In genomic region chr1:220776725-220777326, GRCh38 we compare ENCODE assay signal across 1 cellular context.
A peak's percentile ranks its signal among the peaks of the same experiment; 100 is the strongest.
TF ChIP-seq lines count a peak whose summit lies in the region.

No MANE protein-coding gene starts in this region.

TF ChIP-seq in HepG2, 621 proteins besides CTCF, POLR2A, EP300 and RAD21 (continued from another document and continues in another):
- no peak for TF ChIP-seq ZXDC (CRISPR knock-in tag; IDR thresholded peaks at IDR 0.05)
- TF ChIP-seq ZNF235 (CRISPR knock-in tag; IDR thresholded peaks at IDR 0.05; ENCODE audit: borderline replicate concordance), result no peak
- TF ChIP-seq PBX3 (CRISPR knock-in tag; IDR thresholded peaks at IDR 0.05; ENCODE audit: borderline replicate concordance), result no peak
- TF ChIP-seq YEATS4 (CRISPR knock-in tag; IDR thresholded peaks at IDR 0.05; ENCODE audit: borderline replicate concordance), result no peak
- TF ChIP-seq MAFF (IDR thresholded peaks at IDR 0.05; ENCODE audit: low read depth, low read length), result no peak
- no peak for TF ChIP-seq RFXANK (CRISPR knock-in tag; IDR thresholded peaks at IDR 0.05)
- TF ChIP-seq PLRG1 (conservative IDR thresholded peaks at IDR 0.05), result no peak
- peak; percentile 43; the same call in 1 of the 2 replicates for TF ChIP-seq HOXA3 (CRISPR knock-in tag; IDR thresholded peaks at IDR 0.05)
- no peak for TF ChIP-seq ZMAT5 (CRISPR knock-in tag; IDR thresholded peaks at IDR 0.05; ENCODE audit: borderline replicate concordance, low read depth)
- TF ChIP-seq ARNT2 (CRISPR knock-in tag; IDR thresholded peaks at IDR 0.05; ENCODE audit: low read depth), result no peak
- TF ChIP-seq ATAD3A (CRISPR knock-in tag; IDR thresholded peaks at IDR 0.05), result no peak
- no peak for TF ChIP-seq PAX8 (CRISPR knock-in tag; IDR thresholded peaks at IDR 0.05; ENCODE audit: borderline replicate concordance)
- no peak for TF ChIP-seq ZBTB10 (CRISPR knock-in tag; IDR thresholded peaks at IDR 0.05; ENCODE audit: borderline replicate concordance)
- no peak for TF ChIP-seq ZNF343 (CRISPR knock-in tag; IDR thresholded peaks at IDR 0.05)
- no peak for TF ChIP-seq GPN1 (CRISPR knock-in tag; IDR thresholded peaks at IDR 0.05; ENCODE audit: borderline replicate concordance)
- no peak for TF ChIP-seq ZNF772 (CRISPR knock-in tag; IDR thresholded peaks at IDR 0.05)
- TF ChIP-seq HNF1B (CRISPR knock-in tag; IDR thresholded peaks at IDR 0.05), result 0 out of 2 replicates have a peak, but pooled peaks have one; percentile 20
- no peak for TF ChIP-seq ZNF704 (CRISPR knock-in tag; IDR thresholded peaks at IDR 0.05; ENCODE audit: borderline replicate concordance)
- TF ChIP-seq REXO4 (CRISPR knock-in tag; IDR thresholded peaks at IDR 0.05; ENCODE audit: borderline replicate concordance), result no peak
- TF ChIP-seq ZGPAT (CRISPR knock-in tag; IDR thresholded peaks at IDR 0.05), result no peak
- TF ChIP-seq ZNF646 (CRISPR knock-in tag; IDR thresholded peaks at IDR 0.05), result no peak
- no peak for TF ChIP-seq MATR3 (CRISPR knock-in tag; IDR thresholded peaks at IDR 0.05)
- TF ChIP-seq MIER2 (CRISPR knock-in tag; IDR thresholded peaks at IDR 0.05), result no peak
- TF ChIP-seq ZBTB8A (CRISPR knock-in tag; IDR thresholded peaks at IDR 0.05; ENCODE audit: borderline replicate concordance, low read depth), result no peak
- TF ChIP-seq ZNF709 (CRISPR knock-in tag; IDR thresholded peaks at IDR 0.05), result 0 out of 2 replicates have a peak, but pooled peaks have one; percentile 43
- 0 out of 2 replicates have a peak, but pooled peaks have one; percentile 44 for TF ChIP-seq ZBED4 (CRISPR knock-in tag; IDR thresholded peaks at IDR 0.05; ENCODE audit: borderline replicate concordance)
- no peak for TF ChIP-seq ZNF383 (CRISPR knock-in tag; IDR thresholded peaks at IDR 0.05; ENCODE audit: borderline replicate concordance)
- no peak for TF ChIP-seq PATZ1 (CRISPR knock-in tag; IDR thresholded peaks at IDR 0.05)
- TF ChIP-seq RBM39 (IDR thresholded peaks at IDR 0.05; ENCODE audit: low read depth, low read length, poor library complexity, severe bottlenecking), result no peak
- peak; percentile 30; the same call in 1 of the 2 replicates for TF ChIP-seq ZNF788 (CRISPR knock-in tag; IDR thresholded peaks at IDR 0.05; ENCODE audit: borderline replicate concordance)
